Comparison of ENCODE assay signal across 7 cellular contexts in genomic region chr6:36547646-36548400, GRCh38. TPM values are rescaled to one million over a fixed set of nuclear protein-coding genes. Genes with fewer than 3 reads are reported as not detected.
DNase-seq lines count a peak whose midpoint lies in the region; ATAC-seq and TF ChIP-seq lines count a peak whose summit lies in the region.

No MANE protein-coding gene starts in this region.

- no peak overlapping the region for H3K9ac ChIP-seq in HUES48 (ENCODE audit: low read depth, low read length)

- peak overlapping the region; percentile 98 for H3K4me3 Mint-ChIP-seq in activated B cell treated with CpG ODN at 0.5 μM for 24 hours
- peak overlapping the region; percentile 97 for H3K4me3 Mint-ChIP-seq in stimulated activated effector memory CD8-positive, alpha-beta T cell treated with anti-CD3 and anti-CD28 coated beads, Interleukin-12 subunit alpha, Interleukin-12 subunit beta, amount 100 ng/mL, for 72 hours

- intact Hi-C loops in activated B cell treated with CpG ODN at 0.5 μM for 24 hours (cut with micrococcal nuclease): loop anchor here (1.0 to 5.0 kb wide), 6 partner anchors 46 to 1269 kb away; partner anchors contain the start of genes KCTD20, PXT1, SRSF3 and ZFAND3
- intact Hi-C loops in right cardiac atrium (cut with DNase I): loop anchor here in 3 of 4 donors (5.0 to 10.0 kb wide), 3 partner anchors 39 to 47 kb away; partner anchors contain the start of gene SRSF3 (in 2 of the 3)

- H3K9me3 Mint-ChIP-seq in activated B cell treated with CpG ODN at 0.5 μM for 24 hours: no peaks in the 10 kb centered on the region
- no peaks in the 10 kb centered on the region for H3K9me3 Mint-ChIP-seq in stimulated activated effector memory CD8-positive, alpha-beta T cell treated with anti-CD3 and anti-CD28 coated beads, Interleukin-12 subunit alpha, Interleukin-12 subunit beta, amount 100 ng/mL, for 72 hours

- H3K36me3 Mint-ChIP-seq in activated B cell treated with CpG ODN at 0.5 μM for 24 hours (ENCODE audit: low read depth): peaks cover 14% of the 10 kb centered on the region
- H3K36me3 Mint-ChIP-seq in stimulated activated effector memory CD8-positive, alpha-beta T cell treated with anti-CD3 and anti-CD28 coated beads, Interleukin-12 subunit alpha, Interleukin-12 subunit beta, amount 100 ng/mL, for 72 hours: peaks cover 14% of the 10 kb centered on the region

- H3K27ac Mint-ChIP-seq in activated B cell treated with CpG ODN at 0.5 μM for 24 hours: peak overlapping the region; percentile 96
- peak overlapping the region; percentile 97 for H3K27ac Mint-ChIP-seq in stimulated activated effector memory CD8-positive, alpha-beta T cell treated with anti-CD3 and anti-CD28 coated beads, Interleukin-12 subunit alpha, Interleukin-12 subunit beta, amount 100 ng/mL, for 72 hours

- ATAC-seq in activated B cell treated with CpG ODN at 0.5 μM for 24 hours (ENCODE audit: low read depth): no peak
- ATAC-seq in right cardiac atrium: no peak
- no peak for ATAC-seq in stimulated activated effector memory CD8-positive, alpha-beta T cell treated with anti-CD3 and anti-CD28 coated beads, Interleukin-12 subunit alpha, Interleukin-12 subunit beta, amount 100 ng/mL, for 72 hours

- no peak for TF ChIP-seq CTCF in activated B cell treated with CpG ODN at 0.5 μM for 24 hours (IDR thresholded peaks at IDR 0.05)
- no peak for TF ChIP-seq CTCF in GM10248 (IDR thresholded peaks at IDR 0.05; ENCODE audit: control extremely low read depth, extremely low read depth, low read depth, missing control alignments)

- H3K27me3 Mint-ChIP-seq in activated B cell treated with CpG ODN at 0.5 μM for 24 hours: no peaks in the 10 kb centered on the region

- H3K36me3 ChIP-seq in HUES48 (ENCODE audit: control insufficient read depth, insufficient read depth, low read length): peaks cover 4% of the 10 kb centered on the region; the same call in 1 of the 2 replicates

- H3K27ac ChIP-seq in HUES48 (ENCODE audit: low read depth, low read length): no peak overlapping the region
- H3K27ac ChIP-seq in right cardiac atrium (ENCODE audit: low read length): peak overlapping the region; percentile 3

- no peaks in the 10 kb centered on the region for H3K9me3 ChIP-seq in HUES48 (ENCODE audit: control insufficient read depth, insufficient read depth, low read length)
- H3K9me3 ChIP-seq in right cardiac atrium (ENCODE audit: control insufficient read depth, low read length): no peaks in the 10 kb centered on the region

- POLR2A ChIA-PET in activated B cell treated with CpG ODN at 0.5 μM for 24 hours (lab: Charles Lee): interaction anchor here (0.6 to 1.2 kb wide), 3 partner anchors 35 to 50 kb away, joined by 3 to 4 read pairs (median 3); no protein-coding TSS in a partner anchor
- POLR2A ChIA-PET in GM10248 (lab: Yijun Ruan, JAX): no interaction called here

- peak overlapping the region; percentile 69 for H3K4me3 ChIP-seq in HUES48 (ENCODE audit: low read depth, low read length)
- H3K4me3 ChIP-seq in right cardiac atrium (ENCODE audit: low read length): peak overlapping the region; percentile 97

- H3K27me3 ChIP-seq in HUES48 (ENCODE audit: control insufficient read depth, insufficient read depth, low read length) (no peaks in the 10 kb centered on the region), right cardiac atrium (ENCODE audit: control insufficient read depth, insufficient read depth) (no peaks in the 10 kb centered on the region)

- H3K4me1 Mint-ChIP-seq in activated B cell treated with CpG ODN at 0.5 μM for 24 hours: peaks cover 65% of the 10 kb centered on the region
- H3K4me1 Mint-ChIP-seq in stimulated activated effector memory CD8-positive, alpha-beta T cell treated with anti-CD3 and anti-CD28 coated beads, Interleukin-12 subunit alpha, Interleukin-12 subunit beta, amount 100 ng/mL, for 72 hours: peaks cover 25% of the 10 kb centered on the region

- DNase-seq in activated B cell treated with CpG ODN at 0.5 μM for 24 hours (no peak), right cardiac atrium (no peak), Ammon's horn (ENCODE audit: low spot score) (no peak), GM10248 (ENCODE audit: extremely low spot score) (no peak), DMS53 treated with DMSO at 0.1 percent for 48 hours (lab: John Stamatoyannopoulos, UW; ENCODE audit: unreplicated experiment) (no peak)
- DNase-seq in stimulated activated effector memory CD8-positive, alpha-beta T cell treated with anti-CD3 and anti-CD28 coated beads, Interleukin-12 subunit alpha, Interleukin-12 subunit beta, amount 100 ng/mL, for 72 hours (ENCODE audit: low spot score in 2 of 2): no peak

- CTCF ChIA-PET in activated B cell treated with CpG ODN at 0.5 μM for 24 hours (lab: Charles Lee) (no interaction called here), GM10248 (lab: Yijun Ruan, JAX) (interaction anchor here (1.1 to 1.4 kb wide), 2 partner anchors 12 to 124 kb away, joined by 3 read pairs; no protein-coding TSS in a partner anchor)

- H3K4me1 ChIP-seq in HUES48 (ENCODE audit: control insufficient read depth, insufficient read depth, low read length) (peaks cover 14% of the 10 kb centered on the region), right cardiac atrium (ENCODE audit: control insufficient read depth, insufficient read depth, low read length) (peaks cover 5% of the 10 kb centered on the region)

- WGBS in right cardiac atrium: 67% methylated on average over 13 of the region's 13 CpGs

RNA-seq across cellular contexts. Expression of gene STK38, which starts 0.5 kb away (rescaled TPM):
- total RNA-seq in activated B cell treated with CpG ODN at 0.5 μM for 24 hours: 23.2 and 26.1 TPM in 2 replicates
- total RNA-seq in right cardiac atrium: 10 to 100 TPM; 20.0 to 23.7 (median 22.7) TPM
- polyA plus RNA-seq in right cardiac atrium: 12.2 TPM

RNA-seq across cellular contexts. Expression of gene SRSF3, which starts 46.3 kb away (rescaled TPM):
- total RNA-seq in activated B cell treated with CpG ODN at 0.5 μM for 24 hours (421 and 494 TPM in 2 replicates), right cardiac atrium (100 to 1,000 TPM; 144 to 185 (median 151) TPM)
- 137 TPM for polyA plus RNA-seq in right cardiac atrium
